1 cellular context compared by ENCODE assay signal in genomic region chr19:38949580-38950367, GRCh38.
TF ChIP-seq lines count a peak whose summit lies in the region.

No MANE protein-coding gene starts in this region.

TF ChIP-seq in H1, 55 proteins besides CTCF, POLR2A, EP300 and RAD21:
- TF ChIP-seq RBBP5 (IDR thresholded peaks at IDR 0.05; ENCODE audit: borderline replicate concordance, low read depth, low read length), result 0 out of 2 replicates have a peak, but pooled peaks have one; percentile 62
- TF ChIP-seq SP4 (IDR thresholded peaks at IDR 0.05; ENCODE audit: low read length), result 0 out of 2 replicates have a peak, but pooled peaks have one; percentile 65
- no peak for TF ChIP-seq MAFK (IDR thresholded peaks at IDR 0.05; ENCODE audit: low read depth, low read length)
- peak; percentile 87 for TF ChIP-seq E2F6 (IDR thresholded peaks at IDR 0.05)
- TF ChIP-seq TEAD4 (IDR thresholded peaks at IDR 0.05; ENCODE audit: low read depth, low read length), result peak; percentile 62
- TF ChIP-seq KDM1A (IDR thresholded peaks at IDR 0.05; ENCODE audit: borderline replicate concordance, low read length), result peak; percentile 81; the same call in 1 of the 2 replicates
- peak; percentile 87 for TF ChIP-seq KDM4A (IDR thresholded peaks at IDR 0.05; ENCODE audit: low read depth, low read length, severe bottlenecking)
- no peak for TF ChIP-seq CHD2 (IDR thresholded peaks at IDR 0.05; ENCODE audit: low read length)
- peak; percentile 49; the same call in 1 of the 2 replicates for TF ChIP-seq EGR1 (IDR thresholded peaks at IDR 0.05; ENCODE audit: borderline replicate concordance, low read depth, low read length)
- 0 out of 2 replicates have a peak, but pooled peaks have one; percentile 30 for TF ChIP-seq USF2 (IDR thresholded peaks at IDR 0.05; ENCODE audit: low read length)
- TF ChIP-seq NRF1 (IDR thresholded peaks at IDR 0.05; ENCODE audit: low read depth, low read length), result no peak
- TF ChIP-seq SP1 (IDR thresholded peaks at IDR 0.05; ENCODE audit: low read depth, low read length), result 0 out of 2 replicates have a peak, but pooled peaks have one; percentile 38
- TF ChIP-seq FOSL1 (IDR thresholded peaks at IDR 0.05; ENCODE audit: insufficient read depth, low read depth, low read length), result 0 out of 2 replicates have a peak, but pooled peaks have one; percentile 11
- TF ChIP-seq ATF3 (IDR thresholded peaks at IDR 0.05; ENCODE audit: insufficient read depth, low read depth, low read length), result no peak
- TF ChIP-seq CBX5 (IDR thresholded peaks at IDR 0.05; ENCODE audit: low read depth, low read length), result no peak
- peak; percentile 96 for TF ChIP-seq MAX (IDR thresholded peaks at IDR 0.05)
- TF ChIP-seq HDAC2 (IDR thresholded peaks at IDR 0.05; ENCODE audit: borderline replicate concordance in 1 of 2, low read depth in 2 of 2, low read length in 2 of 2), result peak in 1 of 2 experiments; percentile 26; a peak in 1 of 4 replicates
- 0 out of 4 replicates have a peak, but pooled peaks of 1 of the 2 experiments have one; percentile 40 for TF ChIP-seq SIN3A (conservative IDR thresholded peaks at IDR 0.05 in 1 of 2, IDR thresholded peaks at IDR 0.05 in 1 of 2; ENCODE audit: low read depth in 1 of 2, low read length in 2 of 2)
- TF ChIP-seq PHF8 (conservative IDR thresholded peaks at IDR 0.05; ENCODE audit: low read depth, low read length), result peak; percentile 61; the same call in 1 of the 2 replicates
- 0 out of 2 replicates have a peak, but pooled peaks have one; percentile 10 for TF ChIP-seq TAF1 (IDR thresholded peaks at IDR 0.05; ENCODE audit: low read depth, low read length)
- no peak for TF ChIP-seq GTF2F1 (IDR thresholded peaks at IDR 0.05; ENCODE audit: borderline replicate concordance, low read depth, low read length)
- peak; percentile 50 for TF ChIP-seq ASH2L (IDR thresholded peaks at IDR 0.05; ENCODE audit: low read length)
- TF ChIP-seq POLR2AphosphoS5 (IDR thresholded peaks at IDR 0.05; ENCODE audit: low read depth, low read length), result peak; percentile 64; the same call in 1 of the 2 replicates
- peak; percentile 51; the same call in 1 of the 2 replicates for TF ChIP-seq GABPA (IDR thresholded peaks at IDR 0.05; ENCODE audit: borderline replicate concordance, insufficient read depth, low read length)
TF ChIP-seq in H1: peak in this region for 18.
